8 cellular contexts compared by ENCODE assay signal in genomic region chr18:11857177-11857887, GRCh38. TPM values are rescaled to one million over a fixed set of nuclear protein-coding genes. Genes with fewer than 3 reads are reported as not detected.
A peak's percentile ranks its signal among the peaks of the same experiment; 100 is the strongest.
DNase-seq lines count a peak whose midpoint lies in the region; ATAC-seq and TF ChIP-seq lines count a peak whose summit lies in the region.

No MANE protein-coding gene starts in this region.

- H3K27me3 ChIP-seq in AG04450 (ENCODE audit: control insufficient read depth, insufficient read depth, low read length) (no peaks in the 10 kb centered on the region), HUES48 (ENCODE audit: control insufficient read depth, insufficient read depth, low read length) (no peaks in the 10 kb centered on the region), skeletal muscle satellite cell (ENCODE audit: control insufficient read depth, insufficient read depth, low read length) (no peaks in the 10 kb centered on the region)

- POLR2A ChIA-PET in AG04450 (lab: Yijun Ruan, JAX), result no interaction called here

- H3K9ac ChIP-seq in HUES48 (ENCODE audit: low read depth, low read length) (peak overlapping the region; percentile 63), skeletal muscle satellite cell (ENCODE audit: low read depth, low read length) (peak overlapping the region; percentile 60)

- peak overlapping the region; percentile 29 for H3K4me2 ChIP-seq in skeletal muscle satellite cell (ENCODE audit: low read length)

- H3K27ac ChIP-seq in AG04450 (ENCODE audit: low read depth, low read length) (peak overlapping the region; percentile 100), HUES48 (ENCODE audit: low read depth, low read length) (peak overlapping the region; percentile 85)

- peak overlapping the region; percentile 39 for H3K4me3 ChIP-seq in AG04450 (ENCODE audit: low read depth, low read length)
- peak overlapping the region; percentile 0; the same call in 1 of the 2 replicates for H3K4me3 ChIP-seq in HUES48 (ENCODE audit: low read depth, low read length)
- peak overlapping the region; percentile 10 for H3K4me3 ChIP-seq in astrocyte of the cerebellum (ENCODE audit: low read depth, low read length)
- H3K4me3 ChIP-seq in skeletal muscle satellite cell (ENCODE audit: low read length), result peak overlapping the region; percentile 0

- H3K36me3 ChIP-seq in HUES48 (ENCODE audit: control insufficient read depth, insufficient read depth, low read length) (no peaks in the 10 kb centered on the region), skeletal muscle satellite cell (ENCODE audit: insufficient read depth, low read length) (no peaks in the 10 kb centered on the region)

- ATAC-seq in GM18868 (IDR thresholded peaks at IDR 0.05; ENCODE audit: unreplicated experiment) (no peak), HG02798 (IDR thresholded peaks at IDR 0.05; ENCODE audit: poor library complexity, unreplicated experiment) (no peak)

- in situ Hi-C loops in astrocyte of the cerebellum (cut with HindIII; ENCODE audit: low sequenced_read_pairs), result no loop called here

- DNase-seq in AG04450 (ENCODE audit: low read depth, low spot score), result peak; percentile 99
- DNase-seq in astrocyte of the cerebellum (ENCODE audit: low read depth), result peak; percentile 99
- peak; percentile 70 for DNase-seq in iPS-NIHi11 (ENCODE audit: low spot score)
- DNase-seq in NCI-H748 (lab: John Stamatoyannopoulos, UW; ENCODE audit: unreplicated experiment), result no peak

- CTCF ChIA-PET in AG04450 (lab: Charles Lee), result no interaction called here

- H3K9me3 ChIP-seq in AG04450 (ENCODE audit: control insufficient read depth, insufficient read depth, low read length), result no peaks in the 10 kb centered on the region; the same call in 1 of the 2 replicates
- no peaks in the 10 kb centered on the region for H3K9me3 ChIP-seq in HUES48 (ENCODE audit: control insufficient read depth, insufficient read depth, low read length)
- no peaks in the 10 kb centered on the region for H3K9me3 ChIP-seq in skeletal muscle satellite cell (replicated peaks; ENCODE audit: low read length)

- TF ChIP-seq CTCF in AG04450 (IDR thresholded peaks at IDR 0.05; ENCODE audit: low read depth, low read length) (no peak), astrocyte of the cerebellum (IDR thresholded peaks at IDR 0.05; ENCODE audit: low read depth, low read length, missing control alignments) (no peak)

- H3K4me1 ChIP-seq in HUES48 (ENCODE audit: control insufficient read depth, insufficient read depth, low read length) (peaks cover 22% of the 10 kb centered on the region), skeletal muscle satellite cell (ENCODE audit: control insufficient read depth, insufficient read depth, low read length) (peaks cover 57% of the 10 kb centered on the region)

RNA-seq across cellular contexts. Expression of gene CHMP1B, which starts 6.1 kb away (rescaled TPM):
- 32.3 and 32.6 TPM in 2 replicates for polyA plus RNA-seq in AG04450 (2011; rRNA removed)
- 34.6 and 47.1 TPM in 2 replicates for polyA minus RNA-seq in AG04450 (2011; rRNA and poly(A)+ RNA removed)
- 31.0 and 35.2 TPM in 2 replicates for total RNA-seq in skeletal muscle satellite cell (2012; rRNA removed)

RNA-seq across cellular contexts. Expression of gene MPPE1, which starts 50.8 kb away (rescaled TPM):
- polyA plus RNA-seq in AG04450 (2011; rRNA removed), result 21.1 and 21.9 TPM in 2 replicates
- 12.0 and 17.6 TPM in 2 replicates for polyA minus RNA-seq in AG04450 (2011; rRNA and poly(A)+ RNA removed)
- 16.2 and 24.5 TPM in 2 replicates for total RNA-seq in skeletal muscle satellite cell (2012; rRNA removed)
